ENCODE assay signal across 9 cellular contexts in the genomic region with DNA sequence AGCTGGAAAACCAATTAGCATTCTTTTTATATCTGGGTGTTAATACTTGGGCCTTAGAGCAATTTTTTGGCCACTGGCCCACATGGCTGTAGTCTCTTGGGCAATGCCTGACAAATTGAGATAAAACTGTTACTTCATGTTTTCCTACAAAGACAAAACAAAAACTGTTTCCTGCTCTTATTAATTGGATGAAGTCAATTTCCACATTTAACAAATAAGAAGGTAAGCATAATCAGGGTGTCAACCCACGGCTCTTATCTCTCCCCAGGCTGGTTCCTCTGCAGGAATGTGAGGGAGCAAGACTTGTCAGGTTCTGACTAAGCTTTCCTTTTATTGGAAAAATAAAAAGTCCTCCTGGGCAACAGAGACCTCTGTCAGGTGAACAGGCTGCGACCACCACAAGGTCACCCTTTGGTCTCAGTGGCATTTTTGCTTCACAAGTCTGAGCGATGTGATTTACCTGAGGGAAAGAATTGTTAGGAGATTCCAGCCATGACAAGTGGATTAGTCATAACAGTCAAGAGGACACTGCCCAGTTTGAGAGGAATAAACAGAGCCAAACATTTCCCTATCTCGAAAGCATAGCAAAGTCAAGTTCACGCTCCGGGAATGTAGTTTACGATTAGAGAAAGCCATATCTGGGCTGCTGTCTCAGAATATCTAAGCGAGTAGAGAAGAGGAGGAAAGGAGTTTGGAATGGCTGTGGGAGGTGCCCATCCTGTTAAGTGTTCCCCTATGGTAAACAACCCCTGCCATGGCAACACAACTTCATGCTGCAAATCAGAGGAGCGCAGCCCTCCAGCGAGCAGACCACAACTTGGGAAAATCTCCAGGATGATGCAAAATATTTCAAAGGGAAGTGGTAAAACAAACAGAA.
A peak's percentile ranks its signal among the peaks of the same experiment; 100 is the strongest.
DNase-seq lines count a peak whose midpoint lies in the region; ATAC-seq and TF ChIP-seq lines count a peak whose summit lies in the region.
"Had no signal": no experiment of that assay in that cellular context is flagged by ENCODE, and none has a peak within 500 bp of the region (broad histone marks: within the 10 kb centered on the region; RNA-seq: fewer than 3 reads in every experiment).

No MANE protein-coding gene starts in this region.

- no peak overlapping the region for H3K4me3 Mint-ChIP-seq in CD4-positive, alpha-beta T cell
- H3K4me3 Mint-ChIP-seq: dendritic cell treated with granulocyte-macrophage colony-stimulating factor and Interleukin-4, amounts not matched to agents 40 ng/mL and 50 ng/mL, for 4 days had no signal

- peaks cover 4% of the 10 kb centered on the region for H3K27me3 ChIP-seq in CD4-positive, alpha-beta T cell (ENCODE audit: control insufficient read depth, insufficient read depth, low read length)

- no peak overlapping the region for H3K27ac ChIP-seq in CD4-positive, alpha-beta T cell (ENCODE audit: low read depth, low read length)

- H3K4me1 Mint-ChIP-seq in CD4-positive, alpha-beta T cell (ENCODE audit: low read depth) = no peaks in the 10 kb centered on the region

- DNase-seq in GM04503 (ENCODE audit: low read depth) (peak; percentile 99), T1000 (lab: John Stamatoyannopoulos, UW) (peak; percentile 55), glomerular endothelial cell (ENCODE audit: extremely low read depth, low read depth, low spot score) (peak; percentile 98), renal cortical epithelial cell (ENCODE audit: low read depth) (peak; percentile 99), GDM1 (lab: John Stamatoyannopoulos, UW) (no peak), RKO (ENCODE audit: low spot score) (no peak), NCI-H82 (lab: John Stamatoyannopoulos, UW) (no peak)
- no peak for DNase-seq in CD4-positive, alpha-beta T cell

- POLR2A ChIA-PET in CD4-positive, alpha-beta T cell (lab: Charles Lee) = no interaction called here

- no peak overlapping the region for H3K27ac Mint-ChIP-seq in CD4-positive, alpha-beta T cell
- H3K27ac Mint-ChIP-seq: dendritic cell treated with granulocyte-macrophage colony-stimulating factor and Interleukin-4, amounts not matched to agents 40 ng/mL and 50 ng/mL, for 4 days had no signal

- no peak for ATAC-seq in CD4-positive, alpha-beta T cell (ENCODE audit: poor library complexity)

- CTCF ChIA-PET in CD4-positive, alpha-beta T cell (lab: Charles Lee) = no interaction called here

- no peaks in the 10 kb centered on the region for H3K9me3 ChIP-seq in CD4-positive, alpha-beta T cell (ENCODE audit: control insufficient read depth, low read length)

- peaks cover 4% of the 10 kb centered on the region for H3K27me3 Mint-ChIP-seq in CD4-positive, alpha-beta T cell
- H3K27me3 Mint-ChIP-seq: dendritic cell treated with granulocyte-macrophage colony-stimulating factor and Interleukin-4, amounts not matched to agents 40 ng/mL and 50 ng/mL, for 4 days had no signal

- no peaks in the 10 kb centered on the region for H3K36me3 Mint-ChIP-seq in CD4-positive, alpha-beta T cell (ENCODE audit: low read depth)

- intact Hi-C loops in CD4-positive, alpha-beta T cell (cut with DNase I, micrococcal nuclease) = no loop called here

- no peak for TF ChIP-seq CTCF in CD4-positive, alpha-beta T cell (IDR thresholded peaks at IDR 0.05)

- H3K9me3 Mint-ChIP-seq in CD4-positive, alpha-beta T cell = no peaks in the 10 kb centered on the region
- H3K9me3 Mint-ChIP-seq: dendritic cell treated with granulocyte-macrophage colony-stimulating factor and Interleukin-4, amounts not matched to agents 40 ng/mL and 50 ng/mL, for 4 days had no signal

Comparison
In these comparisons a context has a peak if more than half of its experiments do, and no peak if none do; other contexts are left out.
1. DNase-seq: peak in GM04503 (single experiment), T1000 (single experiment), glomerular endothelial cell (single experiment) and renal cortical epithelial cell (single experiment); none in GDM1 (single experiment), RKO (single experiment), CD4-positive, alpha-beta T cell (0 of 10) and NCI-H82 (single experiment).